2 cellular contexts compared by ENCODE assay signal in the genomic region with DNA sequence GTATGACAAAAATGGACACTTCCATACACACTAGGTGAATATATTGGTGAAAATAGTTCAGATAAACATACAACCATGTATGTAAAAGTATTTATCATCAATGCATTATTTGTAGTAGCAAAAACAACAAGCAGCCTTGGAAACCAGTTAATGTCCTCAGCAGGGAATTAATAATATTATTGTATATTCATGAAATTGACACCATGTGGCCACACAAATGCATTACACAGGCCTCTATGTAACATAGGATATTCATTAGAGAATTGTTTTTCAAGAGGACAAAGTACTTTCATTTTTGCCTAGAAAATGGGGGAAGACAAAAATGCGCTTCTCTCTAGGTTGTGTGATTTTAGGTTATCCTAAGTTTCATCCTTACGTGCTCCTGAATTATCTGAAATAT.
TF ChIP-seq lines count a peak whose summit lies in the region.

No MANE protein-coding gene starts in this region.

TF ChIP-seq in SK-N-SH, 30 proteins besides CTCF, POLR2A, EP300 and RAD21:
- TF ChIP-seq MXI1 (IDR thresholded peaks at IDR 0.05; ENCODE audit: low read depth, low read length) (no peak), TAF1 (IDR thresholded peaks at IDR 0.05; ENCODE audit: borderline replicate concordance, low read depth, low read length) (no peak), GABPA (IDR thresholded peaks at IDR 0.05; ENCODE audit: low read depth) (no peak)
- TF ChIP-seq, protein P1, sequence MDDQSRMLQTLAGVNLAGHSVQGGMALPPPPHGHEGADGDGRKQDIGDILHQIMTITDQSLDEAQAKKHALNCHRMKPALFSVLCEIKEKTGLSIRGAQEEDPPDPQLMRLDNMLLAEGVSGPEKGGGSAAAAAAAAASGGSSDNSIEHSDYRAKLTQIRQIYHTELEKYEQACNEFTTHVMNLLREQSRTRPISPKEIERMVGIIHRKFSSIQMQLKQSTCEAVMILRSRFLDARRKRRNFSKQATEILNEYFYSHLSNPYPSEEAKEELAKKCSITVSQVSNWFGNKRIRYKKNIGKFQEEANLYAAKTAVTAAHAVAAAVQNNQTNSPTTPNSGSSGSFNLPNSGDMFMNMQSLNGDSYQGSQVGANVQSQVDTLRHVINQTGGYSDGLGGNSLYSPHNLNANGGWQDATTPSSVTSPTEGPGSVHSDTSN (IDR thresholded peaks at IDR 0.05), result no peak
- TF ChIP-seq, protein P2, sequence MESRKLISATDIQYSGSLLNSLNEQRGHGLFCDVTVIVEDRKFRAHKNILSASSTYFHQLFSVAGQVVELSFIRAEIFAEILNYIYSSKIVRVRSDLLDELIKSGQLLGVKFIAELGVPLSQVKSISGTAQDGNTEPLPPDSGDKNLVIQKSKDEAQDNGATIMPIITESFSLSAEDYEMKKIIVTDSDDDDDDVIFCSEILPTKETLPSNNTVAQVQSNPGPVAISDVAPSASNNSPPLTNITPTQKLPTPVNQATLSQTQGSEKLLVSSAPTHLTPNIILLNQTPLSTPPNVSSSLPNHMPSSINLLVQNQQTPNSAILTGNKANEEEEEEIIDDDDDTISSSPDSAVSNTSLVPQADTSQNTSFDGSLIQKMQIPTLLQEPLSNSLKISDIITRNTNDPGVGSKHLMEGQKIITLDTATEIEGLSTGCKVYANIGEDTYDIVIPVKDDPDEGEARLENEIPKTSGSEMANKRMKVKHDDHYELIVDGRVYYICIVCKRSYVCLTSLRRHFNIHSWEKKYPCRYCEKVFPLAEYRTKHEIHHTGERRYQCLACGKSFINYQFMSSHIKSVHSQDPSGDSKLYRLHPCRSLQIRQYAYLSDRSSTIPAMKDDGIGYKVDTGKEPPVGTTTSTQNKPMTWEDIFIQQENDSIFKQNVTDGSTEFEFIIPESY (IDR thresholded peaks at IDR 0.05; ENCODE audit: borderline replicate concordance, low read depth), result no peak
- TF ChIP-seq, protein P3, sequence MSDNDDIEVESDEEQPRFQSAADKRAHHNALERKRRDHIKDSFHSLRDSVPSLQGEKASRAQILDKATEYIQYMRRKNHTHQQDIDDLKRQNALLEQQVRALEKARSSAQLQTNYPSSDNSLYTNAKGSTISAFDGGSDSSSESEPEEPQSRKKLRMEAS (IDR thresholded peaks at IDR 0.05; ENCODE audit: low read depth), result no peak
- TF ChIP-seq, protein P4, sequence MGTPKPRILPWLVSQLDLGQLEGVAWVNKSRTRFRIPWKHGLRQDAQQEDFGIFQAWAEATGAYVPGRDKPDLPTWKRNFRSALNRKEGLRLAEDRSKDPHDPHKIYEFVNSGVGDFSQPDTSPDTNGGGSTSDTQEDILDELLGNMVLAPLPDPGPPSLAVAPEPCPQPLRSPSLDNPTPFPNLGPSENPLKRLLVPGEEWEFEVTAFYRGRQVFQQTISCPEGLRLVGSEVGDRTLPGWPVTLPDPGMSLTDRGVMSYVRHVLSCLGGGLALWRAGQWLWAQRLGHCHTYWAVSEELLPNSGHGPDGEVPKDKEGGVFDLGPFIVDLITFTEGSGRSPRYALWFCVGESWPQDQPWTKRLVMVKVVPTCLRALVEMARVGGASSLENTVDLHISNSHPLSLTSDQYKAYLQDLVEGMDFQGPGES (IDR thresholded peaks at IDR 0.05; ENCODE audit: low read depth, low read length), result no peak
- TF ChIP-seq, protein P5, sequence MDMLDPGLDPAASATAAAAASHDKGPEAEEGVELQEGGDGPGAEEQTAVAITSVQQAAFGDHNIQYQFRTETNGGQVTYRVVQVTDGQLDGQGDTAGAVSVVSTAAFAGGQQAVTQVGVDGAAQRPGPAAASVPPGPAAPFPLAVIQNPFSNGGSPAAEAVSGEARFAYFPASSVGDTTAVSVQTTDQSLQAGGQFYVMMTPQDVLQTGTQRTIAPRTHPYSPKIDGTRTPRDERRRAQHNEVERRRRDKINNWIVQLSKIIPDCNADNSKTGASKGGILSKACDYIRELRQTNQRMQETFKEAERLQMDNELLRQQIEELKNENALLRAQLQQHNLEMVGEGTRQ (IDR thresholded peaks at IDR 0.05; ENCODE audit: borderline replicate concordance, low read depth, low read length), result no peak

TF ChIP-seq in SK-N-SH treated with all-trans-retinoic acid at 6 μM for 48 hours, 23 proteins besides CTCF, POLR2A, EP300 and RAD21:
- TF ChIP-seq ZC3H10 (CRISPR knock-in tag; IDR thresholded peaks at IDR 0.05) (no peak), ISL1 (CRISPR knock-in tag; IDR thresholded peaks at IDR 0.05) (no peak), OSR1 (CRISPR knock-in tag; IDR thresholded peaks at IDR 0.05) (no peak), PPARA (CRISPR knock-in tag; IDR thresholded peaks at IDR 0.05; ENCODE audit: borderline replicate concordance) (no peak), ZNF565 (CRISPR knock-in tag; conservative IDR thresholded peaks at IDR 0.05; ENCODE audit: low read depth) (no peak), ZNF70 (CRISPR knock-in tag; IDR thresholded peaks at IDR 0.05) (no peak), SNAI2 (CRISPR knock-in tag; IDR thresholded peaks at IDR 0.05) (no peak), ZFP30 (CRISPR knock-in tag; IDR thresholded peaks at IDR 0.05) (no peak), ZNF8 (CRISPR knock-in tag; IDR thresholded peaks at IDR 0.05) (no peak), ZFP3 (CRISPR knock-in tag; IDR thresholded peaks at IDR 0.05) (no peak), BACH2 (CRISPR knock-in tag; IDR thresholded peaks at IDR 0.05; ENCODE audit: borderline replicate concordance) (no peak), GLIS3 (CRISPR knock-in tag; IDR thresholded peaks at IDR 0.05) (no peak), RARB (CRISPR knock-in tag; IDR thresholded peaks at IDR 0.05) (no peak)
- TF ChIP-seq, protein P6, sequence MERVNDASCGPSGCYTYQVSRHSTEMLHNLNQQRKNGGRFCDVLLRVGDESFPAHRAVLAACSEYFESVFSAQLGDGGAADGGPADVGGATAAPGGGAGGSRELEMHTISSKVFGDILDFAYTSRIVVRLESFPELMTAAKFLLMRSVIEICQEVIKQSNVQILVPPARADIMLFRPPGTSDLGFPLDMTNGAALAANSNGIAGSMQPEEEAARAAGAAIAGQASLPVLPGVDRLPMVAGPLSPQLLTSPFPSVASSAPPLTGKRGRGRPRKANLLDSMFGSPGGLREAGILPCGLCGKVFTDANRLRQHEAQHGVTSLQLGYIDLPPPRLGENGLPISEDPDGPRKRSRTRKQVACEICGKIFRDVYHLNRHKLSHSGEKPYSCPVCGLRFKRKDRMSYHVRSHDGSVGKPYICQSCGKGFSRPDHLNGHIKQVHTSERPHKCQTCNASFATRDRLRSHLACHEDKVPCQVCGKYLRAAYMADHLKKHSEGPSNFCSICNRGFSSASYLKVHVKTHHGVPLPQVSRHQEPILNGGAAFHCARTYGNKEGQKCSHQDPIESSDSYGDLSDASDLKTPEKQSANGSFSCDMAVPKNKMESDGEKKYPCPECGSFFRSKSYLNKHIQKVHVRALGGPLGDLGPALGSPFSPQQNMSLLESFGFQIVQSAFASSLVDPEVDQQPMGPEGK (CRISPR knock-in tag; IDR thresholded peaks at IDR 0.05; ENCODE audit: borderline replicate concordance), result no peak
- TF ChIP-seq, protein P7, sequence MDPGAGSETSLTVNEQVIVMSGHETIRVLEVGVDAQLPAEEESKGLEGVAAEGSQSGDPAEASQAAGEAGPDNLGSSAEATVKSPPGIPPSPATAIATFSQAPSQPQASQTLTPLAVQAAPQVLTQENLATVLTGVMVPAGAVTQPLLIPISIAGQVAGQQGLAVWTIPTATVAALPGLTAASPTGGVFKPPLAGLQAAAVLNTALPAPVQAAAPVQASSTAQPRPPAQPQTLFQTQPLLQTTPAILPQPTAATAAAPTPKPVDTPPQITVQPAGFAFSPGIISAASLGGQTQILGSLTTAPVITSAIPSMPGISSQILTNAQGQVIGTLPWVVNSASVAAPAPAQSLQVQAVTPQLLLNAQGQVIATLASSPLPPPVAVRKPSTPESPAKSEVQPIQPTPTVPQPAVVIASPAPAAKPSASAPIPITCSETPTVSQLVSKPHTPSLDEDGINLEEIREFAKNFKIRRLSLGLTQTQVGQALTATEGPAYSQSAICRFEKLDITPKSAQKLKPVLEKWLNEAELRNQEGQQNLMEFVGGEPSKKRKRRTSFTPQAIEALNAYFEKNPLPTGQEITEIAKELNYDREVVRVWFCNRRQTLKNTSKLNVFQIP (CRISPR knock-in tag; IDR thresholded peaks at IDR 0.05; ENCODE audit: borderline replicate concordance, low read depth), result no peak
- TF ChIP-seq, protein P8, sequence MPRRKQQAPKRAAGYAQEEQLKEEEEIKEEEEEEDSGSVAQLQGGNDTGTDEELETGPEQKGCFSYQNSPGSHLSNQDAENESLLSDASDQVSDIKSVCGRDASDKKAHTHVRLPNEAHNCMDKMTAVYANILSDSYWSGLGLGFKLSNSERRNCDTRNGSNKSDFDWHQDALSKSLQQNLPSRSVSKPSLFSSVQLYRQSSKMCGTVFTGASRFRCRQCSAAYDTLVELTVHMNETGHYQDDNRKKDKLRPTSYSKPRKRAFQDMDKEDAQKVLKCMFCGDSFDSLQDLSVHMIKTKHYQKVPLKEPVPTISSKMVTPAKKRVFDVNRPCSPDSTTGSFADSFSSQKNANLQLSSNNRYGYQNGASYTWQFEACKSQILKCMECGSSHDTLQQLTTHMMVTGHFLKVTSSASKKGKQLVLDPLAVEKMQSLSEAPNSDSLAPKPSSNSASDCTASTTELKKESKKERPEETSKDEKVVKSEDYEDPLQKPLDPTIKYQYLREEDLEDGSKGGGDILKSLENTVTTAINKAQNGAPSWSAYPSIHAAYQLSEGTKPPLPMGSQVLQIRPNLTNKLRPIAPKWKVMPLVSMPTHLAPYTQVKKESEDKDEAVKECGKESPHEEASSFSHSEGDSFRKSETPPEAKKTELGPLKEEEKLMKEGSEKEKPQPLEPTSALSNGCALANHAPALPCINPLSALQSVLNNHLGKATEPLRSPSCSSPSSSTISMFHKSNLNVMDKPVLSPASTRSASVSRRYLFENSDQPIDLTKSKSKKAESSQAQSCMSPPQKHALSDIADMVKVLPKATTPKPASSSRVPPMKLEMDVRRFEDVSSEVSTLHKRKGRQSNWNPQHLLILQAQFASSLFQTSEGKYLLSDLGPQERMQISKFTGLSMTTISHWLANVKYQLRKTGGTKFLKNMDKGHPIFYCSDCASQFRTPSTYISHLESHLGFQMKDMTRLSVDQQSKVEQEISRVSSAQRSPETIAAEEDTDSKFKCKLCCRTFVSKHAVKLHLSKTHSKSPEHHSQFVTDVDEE (CRISPR knock-in tag; IDR thresholded peaks at IDR 0.05), result no peak
- TF ChIP-seq, protein P9, sequence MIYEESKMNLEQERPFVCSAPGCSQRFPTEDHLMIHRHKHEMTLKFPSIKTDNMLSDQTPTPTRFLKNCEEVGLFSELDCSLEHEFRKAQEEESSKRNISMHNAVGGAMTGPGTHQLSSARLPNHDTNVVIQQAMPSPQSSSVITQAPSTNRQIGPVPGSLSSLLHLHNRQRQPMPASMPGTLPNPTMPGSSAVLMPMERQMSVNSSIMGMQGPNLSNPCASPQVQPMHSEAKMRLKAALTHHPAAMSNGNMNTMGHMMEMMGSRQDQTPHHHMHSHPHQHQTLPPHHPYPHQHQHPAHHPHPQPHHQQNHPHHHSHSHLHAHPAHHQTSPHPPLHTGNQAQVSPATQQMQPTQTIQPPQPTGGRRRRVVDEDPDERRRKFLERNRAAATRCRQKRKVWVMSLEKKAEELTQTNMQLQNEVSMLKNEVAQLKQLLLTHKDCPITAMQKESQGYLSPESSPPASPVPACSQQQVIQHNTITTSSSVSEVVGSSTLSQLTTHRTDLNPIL (CRISPR knock-in tag; IDR thresholded peaks at IDR 0.05; ENCODE audit: low read depth), result no peak
